In the genomic region with DNA sequence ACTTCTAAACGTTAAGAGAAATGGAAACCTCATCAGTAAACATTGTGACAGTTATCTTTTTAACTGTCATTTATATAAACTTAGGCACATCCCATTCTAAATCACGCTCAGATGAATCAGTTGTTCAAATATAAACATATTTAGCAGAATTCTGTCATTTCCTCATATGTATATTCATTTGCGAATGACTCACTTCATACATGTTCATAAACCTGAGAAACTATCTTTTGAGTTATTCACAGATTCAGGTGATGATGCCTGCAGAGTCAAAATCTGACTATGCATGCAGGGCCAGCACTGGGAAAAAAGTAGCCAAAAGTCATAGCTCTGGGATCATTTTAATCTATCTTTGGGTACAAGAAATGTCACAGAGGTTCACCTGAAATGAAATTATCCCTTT, we compare ENCODE assay signal across 29 cellular contexts.
"Had no signal": no experiment of that assay in that cellular context is flagged by ENCODE, and none has a peak within 500 bp of the region (broad histone marks: within the 10 kb centered on the region; RNA-seq: fewer than 3 reads in every experiment).

No MANE protein-coding gene starts in this region.

- H3K4me3 ChIP-seq: adrenal gland, body of pancreas, cardiac muscle cell, colonic mucosa had no signal

- DNase-seq: activated CD4-positive, alpha-beta memory T cell treated with anti-CD3 and anti-CD28 coated beads for 36 hours; activated CD4-positive, alpha-beta T cell treated with anti-CD3 and anti-CD28 coated beads, Interleukin-2, amount 10 ng/mL, durations not matched to agents 24 days and 14 days; activated CD8-positive, alpha-beta memory T cell treated with anti-CD3 and anti-CD28 coated beads, Interleukin-2, amount 10 ng/mL, durations not matched to agents 7 days and 5 days; activated CD8-positive, alpha-beta memory T cell treated with anti-CD3 and anti-CD28 coated beads, Interleukin-2, amount 50 U/mL, for 4 hours; activated CD8-positive, alpha-beta T cell treated with anti-CD3 and anti-CD28 coated beads, Interleukin-2, amount 10 ng/mL, durations not matched to agents 7 days and 5 days; activated effector memory CD4-positive, alpha-beta T cell treated with anti-CD3 and anti-CD28 coated beads, Interleukin-2, amount 50 U/mL, for 16 hours; activated naive CD4-positive, alpha-beta T cell treated with anti-CD3 and anti-CD28 coated beads for 36 hours; activated naive CD8-positive, alpha-beta T cell treated with anti-CD3 and anti-CD28 coated beads for 36 hours; activated naive CD8-positive, alpha-beta T cell treated with anti-CD3 and anti-CD28 coated beads, Interleukin-2, amount 50 U/mL, for 24 hours; activated T-cell treated with anti-CD3 and anti-CD28 coated beads, Interleukin-2, amount 50 U/mL, for 1 hour; activated T-cell treated with anti-CD3 and anti-CD28 coated beads, Interleukin-2, amount 50 U/mL, for 48 hours; adrenal gland; amygdala; aorta; body of pancreas; central memory CD4-positive, alpha-beta T cell; cerebellar nuclear complex; colonic mucosa; effector CD8-positive, alpha-beta T cell; foreskin fibroblast; head of caudate nucleus; hippocampal formation; T-helper 17 cell had no signal

- H3K27ac ChIP-seq: adrenal gland, body of pancreas, cardiac muscle cell, colonic mucosa had no signal

- FAIRE-seq: endometrium, endothelial cell of umbilical vein, frontal cortex had no signal

- H3K27me3 ChIP-seq: adrenal gland, body of pancreas, cardiac muscle cell, colonic mucosa had no signal

- H3K36me3 ChIP-seq: adrenal gland, cardiac muscle cell, colonic mucosa had no signal

- H3K4me1 ChIP-seq: adrenal gland, body of pancreas, colonic mucosa had no signal

- H3K9me3 ChIP-seq: adrenal gland, body of pancreas, colonic mucosa had no signal

- ATAC-seq: activated CD8-positive, alpha-beta memory T cell treated with anti-CD3 and anti-CD28 coated beads, Interleukin-2, amount 10 ng/mL, durations not matched to agents 7 days and 5 days; activated CD8-positive, alpha-beta T cell treated with anti-CD3 and anti-CD28 coated beads, Interleukin-2, amount 10 ng/mL, durations not matched to agents 7 days and 5 days; activated naive CD8-positive, alpha-beta T cell treated with anti-CD3 and anti-CD28 coated beads, Interleukin-2, amount 50 U/mL, for 24 hours; body of pancreas; esophagus mucosa; T-helper 17 cell; WTC11 had no signal
